In genomic region chr19:45451850-45452387, GRCh38 we compare ENCODE assay signal across 9 cellular contexts. TPM values are rescaled to one million over a fixed set of nuclear protein-coding genes. Genes with fewer than 3 reads are reported as not detected.
DNase-seq lines count a peak whose midpoint lies in the region; ATAC-seq and TF ChIP-seq lines count a peak whose summit lies in the region.
"Had no signal": no experiment of that assay in that cellular context is flagged by ENCODE, and none has a peak within 500 bp of the region (broad histone marks: within the 10 kb centered on the region; RNA-seq: fewer than 3 reads in every experiment).

No MANE protein-coding gene starts in this region.

- no peak overlapping the region for H3K9ac ChIP-seq in colonic mucosa (ENCODE audit: low read depth in 2 of 2, low read length in 2 of 2)

- H3K27me3 ChIP-seq in colonic mucosa = no peaks in the 10 kb centered on the region
- H3K27me3 ChIP-seq: cardiac muscle cell had no signal

- no peaks in the 10 kb centered on the region for H3K36me3 Mint-ChIP-seq in T-helper 2 cell treated with Interferon-gamma antibody and Interleukin-4, amounts not matched to agents 5 μg/mL and 100 μg/mL, for 36 hours (ENCODE audit: low read depth)
- peaks cover 65% of the 10 kb centered on the region for H3K36me3 Mint-ChIP-seq in effector memory CD8-positive, alpha-beta T cell (ENCODE audit: insufficient read depth)
- H3K36me3 Mint-ChIP-seq in stimulated activated memory B cell treated with anti-CD40 and anti-IgM and Interleukin-4, amounts not matched to agents 10 μg/mL and 1 μg/mL and 100 μg/mL, for 72 hours = no peaks in the 10 kb centered on the region

- no peaks in the 10 kb centered on the region for H3K36me3 ChIP-seq in colonic mucosa
- H3K36me3 ChIP-seq: cardiac muscle cell had no signal

- TF ChIP-seq CTCF in colonic mucosa (IDR thresholded peaks at IDR 0.05) = no peak

- H3K4me3 ChIP-seq in colonic mucosa = no peak overlapping the region

- no peaks in the 10 kb centered on the region for H3K9me3 ChIP-seq in colonic mucosa

- H3K27me3 Mint-ChIP-seq in T-helper 2 cell treated with Interferon-gamma antibody and Interleukin-4, amounts not matched to agents 5 μg/mL and 100 μg/mL, for 36 hours (ENCODE audit: low read depth) = peaks cover 5% of the 10 kb centered on the region
- no peaks in the 10 kb centered on the region for H3K27me3 Mint-ChIP-seq in effector memory CD8-positive, alpha-beta T cell
- no peaks in the 10 kb centered on the region for H3K27me3 Mint-ChIP-seq in stimulated activated memory B cell treated with anti-CD40 and anti-IgM and Interleukin-4, amounts not matched to agents 10 μg/mL and 1 μg/mL and 100 μg/mL, for 72 hours

- peaks cover 23% of the 10 kb centered on the region for H3K4me1 ChIP-seq in colonic mucosa

- H3K27ac ChIP-seq in colonic mucosa = no peak overlapping the region
- H3K27ac ChIP-seq: cardiac muscle cell had no signal

- no peak for DNase-seq in T-helper 2 cell treated with Interferon-gamma antibody and Interleukin-4, amounts not matched to agents 5 μg/mL and 100 μg/mL, for 36 hours (ENCODE audit: low spot score)
- DNase-seq in T-helper 2 cell (no peak), colonic mucosa (no peak), NCI-H526 treated with DMSO at 0.1 percent for 48 hours (lab: John Stamatoyannopoulos, UW) (no peak)
- DNase-seq in effector memory CD8-positive, alpha-beta T cell = no peak
- DNase-seq: NCI-H1436 treated with DMSO at 0.1 percent for 48 hours, SW 1271 had no signal

- H3K9me3 Mint-ChIP-seq in T-helper 2 cell treated with Interferon-gamma antibody and Interleukin-4, amounts not matched to agents 5 μg/mL and 100 μg/mL, for 36 hours = no peaks in the 10 kb centered on the region
- no peaks in the 10 kb centered on the region for H3K9me3 Mint-ChIP-seq in effector memory CD8-positive, alpha-beta T cell
- no peaks in the 10 kb centered on the region for H3K9me3 Mint-ChIP-seq in stimulated activated memory B cell treated with anti-CD40 and anti-IgM and Interleukin-4, amounts not matched to agents 10 μg/mL and 1 μg/mL and 100 μg/mL, for 72 hours

- H3K27ac Mint-ChIP-seq in T-helper 2 cell treated with Interferon-gamma antibody and Interleukin-4, amounts not matched to agents 5 μg/mL and 100 μg/mL, for 36 hours = peak overlapping the region; percentile 96
- peak overlapping the region; percentile 100 for H3K27ac Mint-ChIP-seq in effector memory CD8-positive, alpha-beta T cell
- peak overlapping the region; percentile 95 for H3K27ac Mint-ChIP-seq in stimulated activated memory B cell treated with anti-CD40 and anti-IgM and Interleukin-4, amounts not matched to agents 10 μg/mL and 1 μg/mL and 100 μg/mL, for 72 hours

- no peak for ATAC-seq in effector memory CD8-positive, alpha-beta T cell (replicated peaks)
- ATAC-seq in stimulated activated memory B cell treated with anti-CD40 and anti-IgM and Interleukin-4, amounts not matched to agents 10 μg/mL and 1 μg/mL and 100 μg/mL, for 72 hours = no peak

- intact Hi-C loops in colonic mucosa (cut with DNase I) = no loop called here

- peaks cover 43% of the 10 kb centered on the region for H3K4me1 Mint-ChIP-seq in T-helper 2 cell treated with Interferon-gamma antibody and Interleukin-4, amounts not matched to agents 5 μg/mL and 100 μg/mL, for 36 hours (ENCODE audit: low read depth)
- peaks cover 53 to 68% of the 10 kb centered on the region in 2 donors for H3K4me1 Mint-ChIP-seq in effector memory CD8-positive, alpha-beta T cell (ENCODE audit: low read depth in 2 of 2)
- H3K4me1 Mint-ChIP-seq in stimulated activated memory B cell treated with anti-CD40 and anti-IgM and Interleukin-4, amounts not matched to agents 10 μg/mL and 1 μg/mL and 100 μg/mL, for 72 hours = peaks cover 53% of the 10 kb centered on the region

- peak overlapping the region; percentile 87 for H3K4me3 Mint-ChIP-seq in T-helper 2 cell treated with Interferon-gamma antibody and Interleukin-4, amounts not matched to agents 5 μg/mL and 100 μg/mL, for 36 hours
- H3K4me3 Mint-ChIP-seq in effector memory CD8-positive, alpha-beta T cell = peak overlapping the region; percentile 95 to 98
- peak overlapping the region; percentile 79 for H3K4me3 Mint-ChIP-seq in stimulated activated memory B cell treated with anti-CD40 and anti-IgM and Interleukin-4, amounts not matched to agents 10 μg/mL and 1 μg/mL and 100 μg/mL, for 72 hours

RNA-seq across cellular contexts. Expression of gene FOSB, which starts 15.9 kb away (rescaled TPM):
- 1 to 10 TPM; 1.5 to 3.4 TPM for total RNA-seq in colonic mucosa

RNA-seq across cellular contexts. Expression of gene ERCC1, which starts 28.2 kb away (rescaled TPM):
- total RNA-seq in colonic mucosa = 10 to 100 TPM; 30.0 to 37.3 TPM

RNA-seq across cellular contexts. Expression of gene RTN2, which starts 44.9 kb away (rescaled TPM):
- 1 to 10 TPM; 4.9 to 8.4 TPM for total RNA-seq in colonic mucosa

RNA-seq across cellular contexts. Expression of gene POLR1G, which starts 45.5 kb away (rescaled TPM):
- total RNA-seq in colonic mucosa = 1 to 10 TPM; 2.0 to 8.5 TPM

RNA-seq across cellular contexts. Expression of gene PPM1N, which starts 46.3 kb away (rescaled TPM):
- 1 to 10 TPM in 1 of 2 donors, under 1 TPM in 1; 0.67 to 1.7 TPM for total RNA-seq in colonic mucosa
